16 cellular contexts compared by ENCODE assay signal in genomic region chr7:8325067-8325466, GRCh38.
DNase-seq lines count a peak whose midpoint lies in the region; ATAC-seq and TF ChIP-seq lines count a peak whose summit lies in the region.
"Had no signal": no experiment of that assay in that cellular context is flagged by ENCODE, and none has a peak within 500 bp of the region (broad histone marks: within the 10 kb centered on the region; RNA-seq: fewer than 3 reads in every experiment).

No MANE protein-coding gene starts in this region.

- no peak for TF ChIP-seq CTCF in NB4 (IDR thresholded peaks at IDR 0.05; ENCODE audit: low read depth, low read length)

- no peaks in the 10 kb centered on the region for H3K36me3 Mint-ChIP-seq in activated naive CD4-positive, alpha-beta T cell treated with anti-CD3 and anti-CD28 coated beads, Interleukin-2, amount 50 U/mL, for 72 hours
- H3K36me3 Mint-ChIP-seq: CD14-positive monocyte; CD8-positive, alpha-beta T cell had no signal

- H3K4me3 ChIP-seq in NB4 (ENCODE audit: low read depth, low read length) = no peak overlapping the region
- H3K4me3 ChIP-seq: HAP-1 had no signal

- ATAC-seq in HG02571 (IDR thresholded peaks at IDR 0.05; ENCODE audit: unreplicated experiment) (no peak), HG03039 (IDR thresholded peaks at IDR 0.05; ENCODE audit: unreplicated experiment) (no peak)
- no peak for ATAC-seq in activated naive CD4-positive, alpha-beta T cell treated with anti-CD3 and anti-CD28 coated beads, Interleukin-2, amount 50 U/mL, for 72 hours
- ATAC-seq: CD8-positive, alpha-beta T cell; HepG2 had no signal

- peak; percentile 6 for DNase-seq in HT-29 (ENCODE audit: low spot score)
- DNase-seq in NB4 (ENCODE audit: low read depth) = peak; percentile 6
- peak; percentile 4 for DNase-seq in astrocyte of the hippocampus (ENCODE audit: low read depth, low spot score)
- peak; percentile 38 for DNase-seq in renal cortical epithelial cell (ENCODE audit: low read depth)
- no peak for DNase-seq in activated naive CD4-positive, alpha-beta T cell treated with anti-CD3 and anti-CD28 coated beads, Interleukin-2, amount 50 U/mL, for 72 hours (ENCODE audit: low spot score in 2 of 2)
- DNase-seq in NCI-H1048 (lab: John Stamatoyannopoulos, UW) = no peak
- DNase-seq: Caco-2; CD8-positive, alpha-beta T cell; DND-41; GDM1; GOT3 had no signal

- no peak overlapping the region for H3K27ac Mint-ChIP-seq in activated naive CD4-positive, alpha-beta T cell treated with anti-CD3 and anti-CD28 coated beads, Interleukin-2, amount 50 U/mL, for 72 hours
- H3K27ac Mint-ChIP-seq: CD14-positive monocyte; CD8-positive, alpha-beta T cell had no signal

- no peaks in the 10 kb centered on the region for H3K9me3 Mint-ChIP-seq in activated naive CD4-positive, alpha-beta T cell treated with anti-CD3 and anti-CD28 coated beads, Interleukin-2, amount 50 U/mL, for 72 hours
- H3K9me3 Mint-ChIP-seq: CD8-positive, alpha-beta T cell had no signal

- TF ChIP-seq POLR2A in NB4 (IDR thresholded peaks at IDR 0.05; ENCODE audit: extremely low read depth, insufficient read length) = no peak

Comparison
In these comparisons a context has a peak if more than half of its experiments do, and no peak if none do; other contexts are left out.
1. DNase-seq: peak in HT-29 (single experiment), NB4 (single experiment), astrocyte of the hippocampus (single experiment) and renal cortical epithelial cell (single experiment); none in activated naive CD4-positive, alpha-beta T cell treated with anti-CD3 and anti-CD28 coated beads, Interleukin-2, amount 50 U/mL, for 72 hours (0 of 2) and NCI-H1048 (single experiment).